ENCODE assay signal across 8 cellular contexts in the genomic region with DNA sequence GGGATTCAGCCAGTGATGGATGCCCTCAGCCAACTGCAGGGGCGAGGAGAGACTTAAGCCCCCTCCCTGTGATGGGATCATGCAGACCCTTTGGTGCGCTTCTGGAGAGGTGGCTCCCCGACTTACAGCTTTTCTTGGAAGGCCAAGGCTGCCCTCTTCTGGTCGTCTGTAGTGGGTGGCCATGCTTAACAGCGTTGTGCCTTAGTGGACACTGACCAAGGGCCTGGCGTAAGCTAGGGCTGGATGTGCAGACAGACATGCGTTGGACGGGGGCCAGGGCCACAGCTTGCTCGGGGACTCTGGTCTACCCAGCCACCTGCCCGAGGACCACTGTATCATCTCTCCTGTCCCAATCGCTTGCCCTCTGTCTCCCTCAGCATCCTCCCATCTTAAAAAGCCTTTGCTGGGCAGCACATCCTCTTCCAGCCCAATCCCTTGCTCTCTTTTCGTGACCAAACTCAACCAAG. TPM values are rescaled to one million over a fixed set of nuclear protein-coding genes. Genes with fewer than 3 reads are reported as not detected.
DNase-seq lines count a peak whose midpoint lies in the region; ATAC-seq and TF ChIP-seq lines count a peak whose summit lies in the region.

No MANE protein-coding gene starts in this region.

- ATAC-seq in CD8-positive, alpha-beta T cell: peak; percentile 44
- peak; percentile 66 to 88 (median 84) for ATAC-seq in heart right ventricle
- no peak for ATAC-seq in GM19035 (IDR thresholded peaks at IDR 0.05; ENCODE audit: unreplicated experiment)
- ATAC-seq in GM21367 (IDR thresholded peaks at IDR 0.05; ENCODE audit: unreplicated experiment): no peak

- H3K27ac Mint-ChIP-seq in CD8-positive, alpha-beta T cell: no peak overlapping the region

- H3K4me3 ChIP-seq in CD8-positive, alpha-beta T cell (ENCODE audit: low read depth, low read length): no peak overlapping the region
- H3K4me3 ChIP-seq in heart right ventricle: no peak overlapping the region

- no peaks in the 10 kb centered on the region for H3K9me3 ChIP-seq in CD8-positive, alpha-beta T cell (ENCODE audit: low read length)
- H3K9me3 ChIP-seq in heart right ventricle: no peaks in the 10 kb centered on the region

- intact Hi-C loops in CD8-positive, alpha-beta T cell (cut with DNase I, micrococcal nuclease): loop anchor here (1.0 to 10.0 kb wide), 3 partner anchors 152 to 374 kb away; no protein-coding TSS in a partner anchor
- intact Hi-C loops in heart right ventricle (cut with DNase I): loop anchor here in 8 of 10 donors (1.0 to 10.0 kb wide), 8 partner anchors 152 to 372 kb away; partner anchors contain the start of genes S100PBP (in 1 of the 8) and YARS1 (in 1 of the 8)

- H3K4me3 Mint-ChIP-seq in CD8-positive, alpha-beta T cell: no peak overlapping the region

- POLR2A ChIA-PET in CD8-positive, alpha-beta T cell (lab: Charles Lee): interaction anchor here (0.6 to 2.9 kb wide), 2 partner anchors 12 to 41 kb away, joined by 3 to 7 read pairs; no protein-coding TSS in a partner anchor

- peak in 5 of 7 experiments; percentile 17 to 57 (median 33) for DNase-seq in CD8-positive, alpha-beta T cell
- DNase-seq in HuH-7.5 (ENCODE audit: low spot score): peak; percentile 32
- DNase-seq in OCI-M1 (lab: John Stamatoyannopoulos, UW): peak; percentile 79
- DNase-seq in anterior cingulate cortex (lab: John Stamatoyannopoulos, UW): peak in 55 of 58 donors; percentile 28 to 89 (median 69)
- peak; percentile 66 to 76 for DNase-seq in heart right ventricle
- DNase-seq in pons (ENCODE audit: low spot score): peak; percentile 94

- H3K27me3 Mint-ChIP-seq in CD8-positive, alpha-beta T cell (ENCODE audit: low read depth): no peaks in the 10 kb centered on the region

- WGBS in heart right ventricle, 2 donors: 22 to 23% methylated on average over 12 of the region's 12 CpGs

- H3K9me3 Mint-ChIP-seq in CD8-positive, alpha-beta T cell: no peaks in the 10 kb centered on the region

- H3K36me3 ChIP-seq in CD8-positive, alpha-beta T cell (ENCODE audit: insufficient read depth, low read length): no peaks in the 10 kb centered on the region
- H3K36me3 ChIP-seq in heart right ventricle: peaks cover 0 to 33% (median 0%) of the 10 kb centered on the region in 9 donors

- peaks cover 41% of the 10 kb centered on the region for H3K4me1 Mint-ChIP-seq in CD8-positive, alpha-beta T cell (ENCODE audit: low read depth)

- peaks cover 27% of the 10 kb centered on the region for H3K4me1 ChIP-seq in CD8-positive, alpha-beta T cell (ENCODE audit: insufficient read depth, low read length)
- peaks cover 0 to 20% (median 9%) of the 10 kb centered on the region in 9 donors for H3K4me1 ChIP-seq in heart right ventricle

- CTCF ChIA-PET in CD8-positive, alpha-beta T cell (lab: Charles Lee): interaction anchor here (0.7 to 8.3 kb wide), 12 partner anchors 9 to 374 kb away, joined by 3 to 46 read pairs (median 3); no protein-coding TSS in a partner anchor

- no peak overlapping the region for H3K27ac ChIP-seq in CD8-positive, alpha-beta T cell (ENCODE audit: low read depth, low read length)
- H3K27ac ChIP-seq in heart right ventricle: no peak overlapping the region

- TF ChIP-seq CTCF in CD8-positive, alpha-beta T cell (IDR thresholded peaks at IDR 0.05): no peak
- peak; percentile 62 to 89 (median 78) for TF ChIP-seq CTCF in heart right ventricle (IDR thresholded peaks at IDR 0.05)

- no peaks in the 10 kb centered on the region for H3K27me3 ChIP-seq in CD8-positive, alpha-beta T cell (ENCODE audit: insufficient read depth, low read length)
- H3K27me3 ChIP-seq in heart right ventricle: peaks cover 0 to 10% (median 0%) of the 10 kb centered on the region in 7 donors

- H3K36me3 Mint-ChIP-seq in CD8-positive, alpha-beta T cell: peaks cover 9% of the 10 kb centered on the region

RNA-seq across cellular contexts. Expression of gene AZIN2, which starts 5.5 kb away (rescaled TPM):
- 1 to 10 TPM; 3.5 to 4.1 TPM for total RNA-seq in CD8-positive, alpha-beta T cell
- total RNA-seq in heart right ventricle: 1 to 10 TPM; 1.5 to 6.9 (median 3.1) TPM
- polyA plus RNA-seq in heart right ventricle: 1 to 10 TPM; 1.1 to 1.2 TPM

RNA-seq across cellular contexts. Expression of gene AK2, which starts 49.7 kb away (rescaled TPM):
- total RNA-seq in CD8-positive, alpha-beta T cell: 10 to 100 TPM; 24.3 to 24.9 TPM
- 100 to 1,000 TPM in 9 of 10 donors, 10 to 100 TPM in 1; 93.3 to 154 (median 111) TPM for total RNA-seq in heart right ventricle
- polyA plus RNA-seq in heart right ventricle: 100 to 1,000 TPM; 175 to 305 TPM

Comparison
In these comparisons a context has a peak if more than half of its experiments do, and no peak if none do; other contexts are left out.
1. ATAC-seq: peak in CD8-positive, alpha-beta T cell (single experiment) and heart right ventricle (8 of 8); none in GM19035 (single experiment) and GM21367 (single experiment).
2. DNase-seq: peak in every context shown above with its lines; median percentile 94 in pons; 79 in OCI-M1; 71 in heart right ventricle; 69 in anterior cingulate cortex; 33 in CD8-positive, alpha-beta T cell; 32 in HuH-7.5.